Comparison of ENCODE assay signal across 9 cellular contexts in genomic region chr1:27357281-27358037, GRCh38. TPM values are rescaled to one million over a fixed set of nuclear protein-coding genes. Genes with fewer than 3 reads are reported as not detected.
DNase-seq lines count a peak whose midpoint lies in the region; ATAC-seq and TF ChIP-seq lines count a peak whose summit lies in the region.
"Had no signal": no experiment of that assay in that cellular context is flagged by ENCODE, and none has a peak within 500 bp of the region (broad histone marks: within the 10 kb centered on the region; RNA-seq: fewer than 3 reads in every experiment).

No MANE protein-coding gene starts in this region.

- peak overlapping the region; percentile 70 for H3K4me3 Mint-ChIP-seq in activated T-cell treated with anti-CD3 and anti-CD28 coated beads, Interleukin-2, amount 50 U/mL, for 24 hours
- H3K4me3 Mint-ChIP-seq in nephron = no peak overlapping the region
- H3K4me3 Mint-ChIP-seq in stimulated activated naive CD8-positive, alpha-beta T cell treated with anti-CD3 and anti-CD28 coated beads, Interleukin-15, amount 100 ng/mL, for 72 hours = peak overlapping the region; percentile 78 to 84

- peak overlapping the region; percentile 84 for H3K4me2 ChIP-seq in OCI-LY7 (ENCODE audit: low read length)

- H3K27ac ChIP-seq in OCI-LY7 (ENCODE audit: low read depth, low read length, poor library complexity, severe bottlenecking) = peak overlapping the region; percentile 25

- H3K4me3 ChIP-seq in OCI-LY7 (ENCODE audit: low read depth, low read length, poor library complexity, severe bottlenecking) = peak overlapping the region; percentile 65

- POLR2A ChIA-PET in OCI-LY7 (lab: Charles Lee) = interaction anchor here (0.6 kb wide), 1 partner anchor 17 kb away, joined by 3 read pairs; no protein-coding TSS in a partner anchor

- H3K36me3 Mint-ChIP-seq in activated T-cell treated with anti-CD3 and anti-CD28 coated beads, Interleukin-2, amount 50 U/mL, for 24 hours (ENCODE audit: low read depth) = peaks cover 2% of the 10 kb centered on the region
- peaks cover 8% of the 10 kb centered on the region for H3K36me3 Mint-ChIP-seq in nephron (ENCODE audit: low read depth)

- no peaks in the 10 kb centered on the region for H3K9me3 Mint-ChIP-seq in activated T-cell treated with anti-CD3 and anti-CD28 coated beads, Interleukin-2, amount 50 U/mL, for 24 hours
- H3K9me3 Mint-ChIP-seq in nephron = no peaks in the 10 kb centered on the region
- H3K9me3 Mint-ChIP-seq in stimulated activated naive CD8-positive, alpha-beta T cell treated with anti-CD3 and anti-CD28 coated beads, Interleukin-15, amount 100 ng/mL, for 72 hours = no peaks in the 10 kb centered on the region

- H3K4me1 ChIP-seq in OCI-LY7 (ENCODE audit: insufficient read depth, low read length, poor library complexity, severe bottlenecking) = peaks cover 26% of the 10 kb centered on the region

- in situ Hi-C loops in Caki2 (cut with HindIII; ENCODE audit: low pct_unique_long_range_greater_than_20kb, low sequenced_read_pairs) = no loop called here

- peak overlapping the region; percentile 83 for H2AFZ ChIP-seq in OCI-LY7 (ENCODE audit: low read length)

- H3K9me2 ChIP-seq in OCI-LY7 (ENCODE audit: insufficient read depth, low read length) = no peaks in the 10 kb centered on the region

- no TSS peak for BruUV-seq in OCI-LY7 (replicated peaks; lab: Mats Ljungman, UMichigan)

- H3K4me1 Mint-ChIP-seq in activated T-cell treated with anti-CD3 and anti-CD28 coated beads, Interleukin-2, amount 50 U/mL, for 24 hours (ENCODE audit: low read depth) = peaks cover 40% of the 10 kb centered on the region
- peaks cover 7% of the 10 kb centered on the region for H3K4me1 Mint-ChIP-seq in nephron
- H3K4me1 Mint-ChIP-seq in stimulated activated naive CD8-positive, alpha-beta T cell treated with anti-CD3 and anti-CD28 coated beads, Interleukin-15, amount 100 ng/mL, for 72 hours = peaks cover 56% of the 10 kb centered on the region

- H4K20me1 ChIP-seq in OCI-LY7 (ENCODE audit: insufficient read depth, low read length) = no peaks in the 10 kb centered on the region

- CTCF ChIA-PET in OCI-LY7 (lab: Charles Lee; ENCODE audit: unreplicated experiment) = interaction anchor here (0.5 to 1.6 kb wide), 7 partner anchors 8 to 249 kb away, joined by 3 to 5 read pairs (median 4); no protein-coding TSS in a partner anchor

- ATAC-seq in HG02678 (IDR thresholded peaks at IDR 0.05; ENCODE audit: unreplicated experiment) (peak; percentile 73), GM19035 (IDR thresholded peaks at IDR 0.05; ENCODE audit: unreplicated experiment) (no peak)
- peak; percentile 68 for ATAC-seq in stimulated activated naive CD8-positive, alpha-beta T cell treated with anti-CD3 and anti-CD28 coated beads, Interleukin-15, amount 100 ng/mL, for 72 hours

- no peaks in the 10 kb centered on the region for H3K36me3 ChIP-seq in OCI-LY7 (ENCODE audit: insufficient read depth, low read length)

- intact Hi-C loops in OCI-LY7 (cut with micrococcal nuclease; ENCODE audit: unreplicated experiment) = loop anchor here (1.0 to 10.0 kb wide), 5 partner anchors 14 to 249 kb away; no protein-coding TSS in a partner anchor

- DNase-seq in Caki2 (ENCODE audit: low read depth) (peak; percentile 51), OCI-LY7 (ENCODE audit: low spot score) (peak; percentile 77), fibroblast of gingiva (ENCODE audit: low read depth) (peak; percentile 19)
- peak; percentile 92 for DNase-seq in activated T-cell treated with anti-CD3 and anti-CD28 coated beads, Interleukin-2, amount 50 U/mL, for 24 hours
- peak; percentile 86 to 87 for DNase-seq in stimulated activated naive CD8-positive, alpha-beta T cell treated with anti-CD3 and anti-CD28 coated beads, Interleukin-15, amount 100 ng/mL, for 72 hours

- peak overlapping the region; percentile 66 for H3K27ac Mint-ChIP-seq in activated T-cell treated with anti-CD3 and anti-CD28 coated beads, Interleukin-2, amount 50 U/mL, for 24 hours
- H3K27ac Mint-ChIP-seq in nephron = no peak overlapping the region
- H3K27ac Mint-ChIP-seq in stimulated activated naive CD8-positive, alpha-beta T cell treated with anti-CD3 and anti-CD28 coated beads, Interleukin-15, amount 100 ng/mL, for 72 hours = peak overlapping the region; percentile 46 to 90

- no peaks in the 10 kb centered on the region for H3K9me3 ChIP-seq in OCI-LY7 (ENCODE audit: low read length)

- TF ChIP-seq CTCF in OCI-LY7 (conservative IDR thresholded peaks at IDR 0.05; ENCODE audit: low read length) = peak; percentile 87
- TF ChIP-seq CTCF in nephron (IDR thresholded peaks at IDR 0.05; ENCODE audit: unreplicated experiment in 3 of 3) = peak; percentile 96 to 99 (median 99)

- no peaks in the 10 kb centered on the region for H3K79me2 ChIP-seq in OCI-LY7 (ENCODE audit: insufficient read depth, low read depth, low read length)

- no peaks in the 10 kb centered on the region for H3K27me3 Mint-ChIP-seq in activated T-cell treated with anti-CD3 and anti-CD28 coated beads, Interleukin-2, amount 50 U/mL, for 24 hours
- peaks cover 30% of the 10 kb centered on the region for H3K27me3 Mint-ChIP-seq in nephron (ENCODE audit: low read depth)
- peaks cover 8% of the 10 kb centered on the region for H3K27me3 Mint-ChIP-seq in stimulated activated naive CD8-positive, alpha-beta T cell treated with anti-CD3 and anti-CD28 coated beads, Interleukin-15, amount 100 ng/mL, for 72 hours

RNA-seq across cellular contexts. Expression of gene MAP3K6, which starts 9.3 kb away (rescaled TPM):
- total RNA-seq in Caki2 (2014; rRNA removed; shearing (Covaris generic); ENCODE audit: low replicate concordance) = 15.2 and 18.8 TPM in 2 replicates
- 5.9 and 10.0 TPM in 2 replicates for total RNA-seq in OCI-LY7 (2014; rRNA removed; shearing (Covaris generic))
- 8.0 and 11.3 TPM in 2 replicates for total RNA-seq in OCI-LY7 (2022)

RNA-seq across cellular contexts. Expression of gene SYTL1, which starts 15.6 kb away (rescaled TPM):
- 39.3 and 46.3 TPM in 2 replicates for total RNA-seq in Caki2 (2014; rRNA removed; shearing (Covaris generic); ENCODE audit: low replicate concordance)
- total RNA-seq in OCI-LY7 (2014; rRNA removed; shearing (Covaris generic)) = 67.9 and 117 TPM in 2 replicates
- 81.7 and 91.6 TPM in 2 replicates for total RNA-seq in OCI-LY7 (2022)

RNA-seq across cellular contexts. Expression of gene FCN3, which starts 17.2 kb away (rescaled TPM):
- total RNA-seq in Caki2 (2014; rRNA removed; shearing (Covaris generic); ENCODE audit: low replicate concordance) = not detected in 2 replicates
- not detected in 2 replicates for total RNA-seq in OCI-LY7 (2014; rRNA removed; shearing (Covaris generic))
- total RNA-seq in OCI-LY7 (2022) = not detected in 2 replicates
- total RNA-seq: T-helper 1 cell treated with Interleukin-12 subunit alpha and Interleukin-12 subunit beta and Interleukin-4 antibody, amounts not matched to agents 30 ng/mL and 1 ng/mL, for 36 hours had no signal

RNA-seq across cellular contexts. Expression of gene CD164L2, which starts 25.7 kb away (rescaled TPM):
- not detected in 2 replicates for total RNA-seq in Caki2 (2014; rRNA removed; shearing (Covaris generic); ENCODE audit: low replicate concordance)
- total RNA-seq in OCI-LY7 (2014; rRNA removed; shearing (Covaris generic)) = 0.13 TPM in 1 of 2 replicates, not detected in the other
- total RNA-seq in OCI-LY7 (2022) = not detected in 2 replicates
- total RNA-seq: T-helper 1 cell treated with Interleukin-12 subunit alpha and Interleukin-12 subunit beta and Interleukin-4 antibody, amounts not matched to agents 30 ng/mL and 1 ng/mL, for 36 hours had no signal

RNA-seq across cellular contexts. Expression of gene GPR3, which starts 35.0 kb away (rescaled TPM):
- 1.7 TPM in 1 of 2 replicates, not detected in the other for total RNA-seq in Caki2 (2014; rRNA removed; shearing (Covaris generic); ENCODE audit: low replicate concordance)
- 0.21 and 0.32 TPM in 2 replicates for total RNA-seq in OCI-LY7 (2014; rRNA removed; shearing (Covaris generic))
- total RNA-seq in OCI-LY7 (2022) = 0.22 and 0.25 TPM in 2 replicates

Comparison
In these comparisons a context has a peak if more than half of its experiments do, and no peak if none do; other contexts are left out.
1. DNase-seq: peak in every context shown above with its lines; median percentile 92 in activated T-cell treated with anti-CD3 and anti-CD28 coated beads, Interleukin-2, amount 50 U/mL, for 24 hours; 86 in stimulated activated naive CD8-positive, alpha-beta T cell treated with anti-CD3 and anti-CD28 coated beads, Interleukin-15, amount 100 ng/mL, for 72 hours; 77 in OCI-LY7; 51 in Caki2; 19 in fibroblast of gingiva.
2. H3K27ac Mint-ChIP-seq: peak in activated T-cell treated with anti-CD3 and anti-CD28 coated beads, Interleukin-2, amount 50 U/mL, for 24 hours (single experiment) and stimulated activated naive CD8-positive, alpha-beta T cell treated with anti-CD3 and anti-CD28 coated beads, Interleukin-15, amount 100 ng/mL, for 72 hours (2 of 2); none in nephron (0 of 3).
3. H3K4me3 Mint-ChIP-seq: peak in activated T-cell treated with anti-CD3 and anti-CD28 coated beads, Interleukin-2, amount 50 U/mL, for 24 hours (single experiment) and stimulated activated naive CD8-positive, alpha-beta T cell treated with anti-CD3 and anti-CD28 coated beads, Interleukin-15, amount 100 ng/mL, for 72 hours (2 of 2); none in nephron (0 of 3).